21 cellular contexts compared by ENCODE assay signal in the genomic region with DNA sequence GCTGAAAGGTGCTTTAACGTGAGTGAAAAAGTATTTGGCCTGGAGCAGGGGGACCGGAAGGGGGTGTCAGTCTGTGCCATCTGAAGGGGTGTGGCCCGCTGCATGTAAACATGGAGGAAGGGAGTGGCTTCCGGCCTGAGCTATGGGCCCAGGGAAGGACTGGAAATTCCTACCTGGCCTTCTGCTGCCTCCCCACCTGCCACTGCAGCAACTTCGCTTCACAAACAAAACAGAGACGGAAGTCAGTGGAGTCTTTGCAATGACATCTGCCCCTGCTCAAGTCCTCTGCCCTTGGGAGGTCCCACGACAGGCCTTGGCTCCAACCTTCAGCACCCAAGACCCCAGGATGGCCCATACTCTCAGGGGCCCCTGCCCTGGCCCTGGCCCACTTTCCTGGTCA. TPM values are rescaled to one million over a fixed set of nuclear protein-coding genes. Genes with fewer than 3 reads are reported as not detected.
DNase-seq lines count a peak whose midpoint lies in the region; ATAC-seq and TF ChIP-seq lines count a peak whose summit lies in the region.
"Had no signal": no experiment of that assay in that cellular context is flagged by ENCODE, and none has a peak within 500 bp of the region (broad histone marks: within the 10 kb centered on the region; RNA-seq: fewer than 3 reads in every experiment).

No MANE protein-coding gene starts in this region.

- POLR2A ChIA-PET in PC-3 (lab: Charles Lee; ENCODE audit: unreplicated experiment): no interaction called here

- no peaks in the 10 kb centered on the region for H3K9me2 ChIP-seq in PC-3 (replicated peaks; ENCODE audit: low read length)
- no peaks in the 10 kb centered on the region for H3K9me2 ChIP-seq in hepatocyte (replicated peaks; ENCODE audit: insufficient read depth)

- no peak for TF ChIP-seq CTCF in PC-3 (conservative IDR thresholded peaks at IDR 0.05; ENCODE audit: low read depth, low read length)
- no peak for TF ChIP-seq CTCF in hepatocyte (IDR thresholded peaks at IDR 0.05; ENCODE audit: poor library complexity)

- no peak overlapping the region for H3K14ac ChIP-seq in neuronal stem cell (ENCODE audit: low read length)

- H4K91ac ChIP-seq in neuronal stem cell (ENCODE audit: low read depth, low read length, poor library complexity): peak overlapping the region; percentile 33

- H2BK12ac ChIP-seq in neuronal stem cell (ENCODE audit: low read length): no peak overlapping the region

- BruUV-seq in PC-3 (replicated peaks; lab: Mats Ljungman, UMichigan): no TSS peak

- no peak overlapping the region for H2BK5ac ChIP-seq in neuronal stem cell (ENCODE audit: low read length)

- H3K4ac ChIP-seq in neuronal stem cell (ENCODE audit: low read length): no peak overlapping the region

- intact Hi-C loops in PC-3 (cut with micrococcal nuclease): no loop called here

- peak overlapping the region; percentile 8 for H2AK5ac ChIP-seq in neuronal stem cell (ENCODE audit: low read depth, low read length)

- H3K27ac ChIP-seq in PC-3 (ENCODE audit: low read length): no peak overlapping the region
- peak overlapping the region; percentile 76 for H3K27ac ChIP-seq in hepatocyte
- H3K27ac ChIP-seq in neuronal stem cell (replicated peaks; ENCODE audit: low read length): no peak overlapping the region
- H3K27ac ChIP-seq: BLaER1, body of pancreas, heart right ventricle, psoas muscle, SK-N-MC had no signal

- H3F3A ChIP-seq in PC-3 (ENCODE audit: low read length, unreplicated experiment): no peaks in the 10 kb centered on the region

- H3K9me3 ChIP-seq in PC-3 (ENCODE audit: low read length) (no peaks in the 10 kb centered on the region), hepatocyte (ENCODE audit: low read depth) (no peaks in the 10 kb centered on the region), neuronal stem cell (replicated peaks in 1 of 2; ENCODE audit: control insufficient read depth in 2 of 2, insufficient read depth in 1 of 2, low read depth in 1 of 2, low read length in 2 of 2) (no peaks in the 10 kb centered on the region)
- H3K9me3 ChIP-seq: BLaER1, body of pancreas, heart right ventricle, psoas muscle had no signal

- DNase-seq in DMS153 treated with DMSO at 0.1 percent for 48 hours (lab: John Stamatoyannopoulos, UW; ENCODE audit: unreplicated experiment) (peak; percentile 46), PC-3 (no peak), hepatocyte (ENCODE audit: low spot score) (peak; percentile 37), neuronal stem cell (ENCODE audit: low spot score) (no peak), NCI-H1930 (lab: John Stamatoyannopoulos, UW) (no peak), midbrain (lab: John Stamatoyannopoulos, UW) (no peak)
- DNase-seq: ACHN; activated CD8-positive, alpha-beta memory T cell treated with anti-CD3 and anti-CD28 coated beads for 24 hours; activated T-cell treated with anti-CD3 and anti-CD28 coated beads, Interleukin-2, amount 50 U/mL, for 4 hours; COR-L47; effector CD4-positive, alpha-beta T cell; erythroblast; foreskin fibroblast; heart right ventricle; NCI-H524; psoas muscle; T-helper 17 cell had no signal

- ATAC-seq in PC-3 (peak; percentile 37; the same call in 1 of the 2 replicates), GM19397 (IDR thresholded peaks at IDR 0.05; ENCODE audit: unreplicated experiment) (no peak)
- ATAC-seq: activated T-cell treated with anti-CD3 and anti-CD28 coated beads, Interleukin-2, amount 50 U/mL, for 4 hours; body of pancreas; heart right ventricle; psoas muscle; T-helper 17 cell had no signal

- no peak overlapping the region for H3K4me2 ChIP-seq in PC-3 (ENCODE audit: low read length)
- no peak overlapping the region for H3K4me2 ChIP-seq in hepatocyte
- H3K4me2 ChIP-seq in neuronal stem cell (ENCODE audit: insufficient read depth, low read length, poor library complexity, severe bottlenecking): no peak overlapping the region
- H3K4me2 ChIP-seq: BLaER1 had no signal

- H2BK120ac ChIP-seq in neuronal stem cell (ENCODE audit: low read depth, low read length): no peak overlapping the region

- H3K79me2 ChIP-seq in PC-3 (ENCODE audit: low read length) (no peaks in the 10 kb centered on the region), hepatocyte (no peaks in the 10 kb centered on the region)

- no peak overlapping the region for H3K9ac ChIP-seq in PC-3 (ENCODE audit: low read length)
- H3K9ac ChIP-seq in neuronal stem cell (ENCODE audit: low read depth, low read length, poor library complexity): no peak overlapping the region
- H3K9ac ChIP-seq: BLaER1 had no signal

- H3K4me1 ChIP-seq in PC-3 (ENCODE audit: insufficient read depth, low read length) (no peaks in the 10 kb centered on the region), hepatocyte (ENCODE audit: insufficient read depth) (peaks cover 33% of the 10 kb centered on the region), neuronal stem cell (ENCODE audit: control insufficient read depth in 2 of 2, insufficient read depth in 1 of 2, low read depth in 1 of 2, low read length in 2 of 2) (peaks cover 0 to 4% of the 10 kb centered on the region in 2 donors)
- H3K4me1 ChIP-seq: heart right ventricle, psoas muscle had no signal

- no peak overlapping the region for H2BK15ac ChIP-seq in neuronal stem cell (ENCODE audit: low read length)

- no peaks in the 10 kb centered on the region for H3K36me3 ChIP-seq in PC-3 (ENCODE audit: low read depth, low read length)
- no peaks in the 10 kb centered on the region for H3K36me3 ChIP-seq in hepatocyte (replicated peaks; ENCODE audit: insufficient read depth, low read depth)
- no peaks in the 10 kb centered on the region for H3K36me3 ChIP-seq in neuronal stem cell (replicated peaks in 1 of 2; ENCODE audit: control insufficient read depth in 2 of 2, insufficient read depth in 2 of 2, low read length in 2 of 2)
- H3K36me3 ChIP-seq: BLaER1, heart right ventricle had no signal

- peak overlapping the region; percentile 16 for H3K23ac ChIP-seq in neuronal stem cell (ENCODE audit: low read depth, low read length, poor library complexity)

- no peaks in the 10 kb centered on the region for H3K79me1 ChIP-seq in neuronal stem cell (ENCODE audit: low read depth, low read length)

- no peaks in the 10 kb centered on the region for H4K20me1 ChIP-seq in PC-3 (ENCODE audit: low read length)
- H4K20me1 ChIP-seq in hepatocyte (ENCODE audit: insufficient read depth, poor library complexity, severe bottlenecking): no peaks in the 10 kb centered on the region
- H4K20me1 ChIP-seq: BLaER1 had no signal

- H4K8ac ChIP-seq in neuronal stem cell (ENCODE audit: low read depth, low read length): no peak overlapping the region

- H3K4me3 ChIP-seq in PC-3 (ENCODE audit: low read length) (no peak overlapping the region), hepatocyte (no peak overlapping the region), neuronal stem cell (ENCODE audit: low read length in 2 of 2) (no peak overlapping the region)
- H3K4me3 ChIP-seq: BLaER1, body of pancreas, heart right ventricle, psoas muscle, SK-N-MC had no signal

- 70% methylated on average over 7 of the region's 7 CpGs for WGBS in hepatocyte (ENCODE audit: low lambda C conversion rate, missing lambda C conversion rate)
- WGBS in neuronal stem cell (ENCODE audit: extremely low coverage in 2 of 2, insufficient read length in 2 of 2, insufficient replicate concordance in 1 of 2), 2 donors: no CpG with 5 or more reads among the region's 7 CpGs

- H3K18ac ChIP-seq in neuronal stem cell (ENCODE audit: low read length): no peak overlapping the region

- CTCF ChIA-PET in PC-3 (lab: Charles Lee): no interaction called here

- no peaks in the 10 kb centered on the region for H3K27me3 ChIP-seq in PC-3 (ENCODE audit: low read length)
- H3K27me3 ChIP-seq in hepatocyte: no peaks in the 10 kb centered on the region
- H3K27me3 ChIP-seq in neuronal stem cell (ENCODE audit: control insufficient read depth in 3 of 3, insufficient read depth in 3 of 3, low read depth in 1 of 3, low read length in 3 of 3): peaks cover 0 to 3% (median 0%) of the 10 kb centered on the region in 3 experiments
- H3K27me3 ChIP-seq: BLaER1, body of pancreas had no signal

- no peak overlapping the region for H2AFZ ChIP-seq in PC-3 (ENCODE audit: low read length)
- H2AFZ ChIP-seq in hepatocyte: no peak overlapping the region
- H2AFZ ChIP-seq in neuronal stem cell (ENCODE audit: low read length): no peak overlapping the region

RNA-seq across cellular contexts. Expression of gene FOXP4, which starts 28.1 kb away (rescaled TPM):
- total RNA-seq in PC-3 (2014; rRNA removed) (6.7 and 15.5 TPM in 2 replicates), hepatocyte (18.0 and 24.3 TPM in 2 replicates)
- polyA plus RNA-seq in hepatocyte: 79.9 and 87.8 TPM in 2 replicates
- 43.1 TPM for polyA plus RNA-seq in neuronal stem cell (2013, experiment 1 of 2)
- 44.6 TPM for polyA plus RNA-seq in neuronal stem cell (2013, experiment 2 of 2)

Comparison
In these comparisons a context has a peak if more than half of its experiments do, and no peak if none do; other contexts are left out.
1. DNase-seq: peak in DMS153 treated with DMSO at 0.1 percent for 48 hours (single experiment) and hepatocyte (single experiment); none in PC-3 (single experiment), neuronal stem cell (single experiment), NCI-H1930 (0 of 2) and midbrain (single experiment).